ENCODE assay signal across 8 cellular contexts in genomic region chr17:44350733-44351226, GRCh38. TPM values are rescaled to one million over a fixed set of nuclear protein-coding genes. Genes with fewer than 3 reads are reported as not detected.
A peak's percentile ranks its signal among the peaks of the same experiment; 100 is the strongest.
DNase-seq lines count a peak whose midpoint lies in the region; ATAC-seq, FAIRE-seq and TF ChIP-seq lines count a peak whose summit lies in the region.

No MANE protein-coding gene starts in this region.

- H3K9me3 Mint-ChIP-seq in GM23338 = peaks cover 2% of the 10 kb centered on the region; the same call in 1 of the 3 replicates
- H3K9me3 Mint-ChIP-seq in activated T-helper 1 cell treated with anti-CD3 and anti-CD28 coated beads, Interleukin-12 subunit alpha, Interleukin-12 subunit beta, Interleukin-2, Interleukin-4 antibody, amounts not matched to agents 30 ng/mL and 10 ng/mL and 1 ng/mL, durations not matched to agents 14 hours and 24 hours and 36 hours = no peaks in the 10 kb centered on the region

- TF ChIP-seq CTCF in GM23338 (conservative IDR thresholded peaks at IDR 0.05; ENCODE audit: low read depth in 2 of 2) = peak; percentile 66 to 89
- peak; percentile 69 to 86 (median 74) for TF ChIP-seq CTCF in Peyer's patch (IDR thresholded peaks at IDR 0.05)
- peak; percentile 84 for TF ChIP-seq CTCF in foreskin keratinocyte (conservative IDR thresholded peaks at IDR 0.05)
- peak; percentile 28 to 56 (median 38) for TF ChIP-seq CTCF in ovary (IDR thresholded peaks at IDR 0.05)

- H3K4me1 ChIP-seq in GM23338 (ENCODE audit: insufficient read depth) (peaks cover 7% of the 10 kb centered on the region; the same call in 1 of the 2 replicates), Peyer's patch (peaks cover 0 to 15% (median 11%) of the 10 kb centered on the region in 4 donors), foreskin keratinocyte (peaks cover 5% of the 10 kb centered on the region), ovary (ENCODE audit: insufficient read depth) (peaks cover 4% of the 10 kb centered on the region)

- H3K4me3 ChIP-seq in GM23338 (no peak overlapping the region), Peyer's patch (no peak overlapping the region), ovary (no peak overlapping the region)

- no peak for TF ChIP-seq EP300 in ovary (IDR thresholded peaks at IDR 0.05)

- no peak overlapping the region for H3K27ac Mint-ChIP-seq in GM23338
- H3K27ac Mint-ChIP-seq in activated T-helper 1 cell treated with anti-CD3 and anti-CD28 coated beads, Interleukin-12 subunit alpha, Interleukin-12 subunit beta, Interleukin-2, Interleukin-4 antibody, amounts not matched to agents 30 ng/mL and 10 ng/mL and 1 ng/mL, durations not matched to agents 14 hours and 24 hours and 36 hours = no peak overlapping the region

- peak; percentile 68 for ATAC-seq in GM23338
- peak; percentile 45 for ATAC-seq in foreskin keratinocyte
- no peak for ATAC-seq in GM19395 (IDR thresholded peaks at IDR 0.05; ENCODE audit: unreplicated experiment)

- no peaks in the 10 kb centered on the region for H3K36me3 ChIP-seq in GM23338 (ENCODE audit: insufficient read depth)
- H3K36me3 ChIP-seq in Peyer's patch = peaks cover 0 to 46% (median 0%) of the 10 kb centered on the region in 3 donors
- no peaks in the 10 kb centered on the region for H3K36me3 ChIP-seq in ovary

- peaks cover 22% of the 10 kb centered on the region for H3K27me3 Mint-ChIP-seq in GM23338 (ENCODE audit: insufficient read depth, low read depth, poor library complexity)
- peaks cover 6% of the 10 kb centered on the region for H3K27me3 Mint-ChIP-seq in activated T-helper 1 cell treated with anti-CD3 and anti-CD28 coated beads, Interleukin-12 subunit alpha, Interleukin-12 subunit beta, Interleukin-2, Interleukin-4 antibody, amounts not matched to agents 30 ng/mL and 10 ng/mL and 1 ng/mL, durations not matched to agents 14 hours and 24 hours and 36 hours (ENCODE audit: insufficient read depth)

- 65 to 66% (median 65%) methylated on average over 6 of the region's 6 CpGs for WGBS in ovary, 3 donors

- intact Hi-C loops in activated T-helper 1 cell treated with anti-CD3 and anti-CD28 coated beads, Interleukin-12 subunit alpha, Interleukin-12 subunit beta, Interleukin-2, Interleukin-4 antibody, amounts not matched to agents 30 ng/mL and 10 ng/mL and 1 ng/mL, durations not matched to agents 14 hours and 24 hours and 36 hours (cut with micrococcal nuclease) = no loop called here
- intact Hi-C loops in ovary (cut with DNase I) = loop anchor here in 1 of 4 donors (10.0 kb wide), 1 partner anchor 146 kb away; no protein-coding TSS in a partner anchor

- H3K79me2 ChIP-seq in GM23338 (replicated peaks; ENCODE audit: insufficient read depth) = peaks cover 4% of the 10 kb centered on the region; the same call in 1 of the 2 replicates

- no peak overlapping the region for H3K4me3 Mint-ChIP-seq in GM23338
- no peak overlapping the region for H3K4me3 Mint-ChIP-seq in activated T-helper 1 cell treated with anti-CD3 and anti-CD28 coated beads, Interleukin-12 subunit alpha, Interleukin-12 subunit beta, Interleukin-2, Interleukin-4 antibody, amounts not matched to agents 30 ng/mL and 10 ng/mL and 1 ng/mL, durations not matched to agents 14 hours and 24 hours and 36 hours

- H3K27ac ChIP-seq in GM23338 (ENCODE audit: low read depth) = no peak overlapping the region
- H3K27ac ChIP-seq in Peyer's patch = no peak overlapping the region
- H3K27ac ChIP-seq in foreskin keratinocyte = no peak overlapping the region
- H3K27ac ChIP-seq in ovary = no peak overlapping the region

- peak; percentile 82 for DNase-seq in Ammon's horn (ENCODE audit: low spot score)
- DNase-seq in GM23338 (ENCODE audit: low spot score) = peak; percentile 85
- DNase-seq in Peyer's patch = peak; percentile 76 to 86 (median 78)
- peak; percentile 60 for DNase-seq in activated T-helper 1 cell treated with anti-CD3 and anti-CD28 coated beads, Interleukin-12 subunit alpha, Interleukin-12 subunit beta, Interleukin-2, Interleukin-4 antibody, amounts not matched to agents 30 ng/mL and 10 ng/mL and 1 ng/mL, durations not matched to agents 14 hours and 24 hours and 36 hours (ENCODE audit: low spot score)
- DNase-seq in foreskin keratinocyte = peak in 1 of 2 donors; percentile 22
- peak; percentile 46 to 74 (median 66) for DNase-seq in ovary
- DNase-seq in urothelium cell line (ENCODE audit: low spot score) = peak; percentile 82

- TF ChIP-seq POLR2A in Peyer's patch (IDR thresholded peaks at IDR 0.05) (no peak), ovary (IDR thresholded peaks at IDR 0.05) (no peak)

- H3K4me2 ChIP-seq in GM23338 = no peak overlapping the region

- H3K9me2 ChIP-seq in GM23338 (ENCODE audit: insufficient read depth) = no peaks in the 10 kb centered on the region

- H3K9me3 ChIP-seq in Peyer's patch = no peaks in the 10 kb centered on the region
- no peaks in the 10 kb centered on the region for H3K9me3 ChIP-seq in ovary

- H4K20me1 ChIP-seq in GM23338 (replicated peaks; ENCODE audit: insufficient read depth) = peaks cover 3% of the 10 kb centered on the region; the same call in 1 of the 2 replicates

- peaks cover 12% of the 10 kb centered on the region for H3K4me1 Mint-ChIP-seq in GM23338
- H3K4me1 Mint-ChIP-seq in activated T-helper 1 cell treated with anti-CD3 and anti-CD28 coated beads, Interleukin-12 subunit alpha, Interleukin-12 subunit beta, Interleukin-2, Interleukin-4 antibody, amounts not matched to agents 30 ng/mL and 10 ng/mL and 1 ng/mL, durations not matched to agents 14 hours and 24 hours and 36 hours (ENCODE audit: low read depth) = peaks cover 15% of the 10 kb centered on the region

- H3K27me3 ChIP-seq in GM23338 (ENCODE audit: insufficient read depth) (peaks cover 8% of the 10 kb centered on the region; the same call in 1 of the 2 replicates), Peyer's patch (no peaks in the 10 kb centered on the region), foreskin keratinocyte (peaks cover 9% of the 10 kb centered on the region), ovary (no peaks in the 10 kb centered on the region)

- peaks cover 10% of the 10 kb centered on the region; the same call in 1 of the 2 replicates for H3F3A ChIP-seq in GM23338 (replicated peaks; ENCODE audit: low read depth)

- peak; percentile 91 for FAIRE-seq in urothelium cell line (lab: Jason Lieb, UNC)

- H3K36me3 Mint-ChIP-seq in GM23338 (ENCODE audit: low read depth) = peaks cover 8% of the 10 kb centered on the region; the same call in 2 of the 3 replicates
- H3K36me3 Mint-ChIP-seq in activated T-helper 1 cell treated with anti-CD3 and anti-CD28 coated beads, Interleukin-12 subunit alpha, Interleukin-12 subunit beta, Interleukin-2, Interleukin-4 antibody, amounts not matched to agents 30 ng/mL and 10 ng/mL and 1 ng/mL, durations not matched to agents 14 hours and 24 hours and 36 hours (ENCODE audit: low read depth) = peaks cover 7% of the 10 kb centered on the region

- no peak overlapping the region for H2AFZ ChIP-seq in GM23338

RNA-seq across cellular contexts. Expression of gene GRN, which starts 5.7 kb away (rescaled TPM):
- 193 and 216 TPM in 2 replicates for total RNA-seq in GM23338 (2014; rRNA removed; shearing (Covaris generic))
- polyA plus RNA-seq in GM23338 (2016; fragmentation: Nextera tagmentation; extraction: Ambion mirVana) (101 and 122 TPM in 2 replicates), foreskin keratinocyte (290 and 301 TPM in 2 replicates), ovary (10 to 100 TPM; 70.6 to 86.5 TPM)
- total RNA-seq in Peyer's patch (100 to 1,000 TPM; 145 to 678 (median 492) TPM), foreskin keratinocyte (272 and 283 TPM in 2 replicates), ovary (100 to 1,000 TPM in 4 of 7 donors, 10 to 100 TPM in 3; 79.7 to 173 (median 112) TPM)
- total RNA-seq in activated T-helper 1 cell treated with anti-CD3 and anti-CD28 coated beads, Interleukin-12 subunit alpha, Interleukin-12 subunit beta, Interleukin-2, Interleukin-4 antibody, amounts not matched to agents 30 ng/mL and 10 ng/mL and 1 ng/mL, durations not matched to agents 14 hours and 24 hours and 36 hours = 32.7 and 42.9 TPM in 2 replicates

RNA-seq across cellular contexts. Expression of gene FAM171A2, which starts 12.9 kb away (rescaled TPM):
- total RNA-seq in GM23338 (2014; rRNA removed; shearing (Covaris generic)) = 26.6 and 35.4 TPM in 2 replicates
- polyA plus RNA-seq in GM23338 (2016; fragmentation: Nextera tagmentation; extraction: Ambion mirVana) = 3.9 and 4.1 TPM in 2 replicates
- 1 to 10 TPM in 1 of 4 donors, under 1 TPM in 2, not detected in 1; 0.27 to 5.0 (median 0.88) TPM for total RNA-seq in Peyer's patch
- total RNA-seq in activated T-helper 1 cell treated with anti-CD3 and anti-CD28 coated beads, Interleukin-12 subunit alpha, Interleukin-12 subunit beta, Interleukin-2, Interleukin-4 antibody, amounts not matched to agents 30 ng/mL and 10 ng/mL and 1 ng/mL, durations not matched to agents 14 hours and 24 hours and 36 hours = 0.10 and 0.29 TPM in 2 replicates
- total RNA-seq in foreskin keratinocyte = 1.4 and 1.6 TPM in 2 replicates
- polyA plus RNA-seq in foreskin keratinocyte = 0.98 and 1.3 TPM in 2 replicates
- 10 to 100 TPM in 6 of 7 donors, 1 to 10 TPM in 1; 8.5 to 23.7 (median 11.5) TPM for total RNA-seq in ovary
- 1 to 10 TPM in 1 of 2 donors, under 1 TPM in 1; 0.17 to 3.6 TPM for polyA plus RNA-seq in ovary

RNA-seq across cellular contexts. Expression of gene SLC25A39, which starts 26.2 kb away (rescaled TPM):
- 157 and 184 TPM in 2 replicates for total RNA-seq in GM23338 (2014; rRNA removed; shearing (Covaris generic))
- polyA plus RNA-seq in GM23338 (2016; fragmentation: Nextera tagmentation; extraction: Ambion mirVana) (202 and 215 TPM in 2 replicates), foreskin keratinocyte (249 and 257 TPM in 2 replicates), ovary (10 to 100 TPM; 15.9 to 46.1 TPM)
- total RNA-seq in Peyer's patch (100 to 1,000 TPM in 3 of 4 donors, 10 to 100 TPM in 1; 97.7 to 155 (median 129) TPM), foreskin keratinocyte (171 and 183 TPM in 2 replicates), ovary (100 to 1,000 TPM in 1 of 7 donors, 10 to 100 TPM in 6; 47.7 to 111 (median 64.0) TPM)
- total RNA-seq in activated T-helper 1 cell treated with anti-CD3 and anti-CD28 coated beads, Interleukin-12 subunit alpha, Interleukin-12 subunit beta, Interleukin-2, Interleukin-4 antibody, amounts not matched to agents 30 ng/mL and 10 ng/mL and 1 ng/mL, durations not matched to agents 14 hours and 24 hours and 36 hours = 169 and 180 TPM in 2 replicates

RNA-seq across cellular contexts. Expression of gene ITGA2B, which starts 38.7 kb away (rescaled TPM):
- 9.6 and 13.3 TPM in 2 replicates for total RNA-seq in GM23338 (2014; rRNA removed; shearing (Covaris generic))
- polyA plus RNA-seq in GM23338 (2016; fragmentation: Nextera tagmentation; extraction: Ambion mirVana) = 7.8 and 13.9 TPM in 2 replicates
- total RNA-seq in Peyer's patch = 1 to 10 TPM in 1 of 4 donors, not detected in 3; 2.5 TPM
- total RNA-seq in activated T-helper 1 cell treated with anti-CD3 and anti-CD28 coated beads, Interleukin-12 subunit alpha, Interleukin-12 subunit beta, Interleukin-2, Interleukin-4 antibody, amounts not matched to agents 30 ng/mL and 10 ng/mL and 1 ng/mL, durations not matched to agents 14 hours and 24 hours and 36 hours = 0.44 and 0.71 TPM in 2 replicates
- 0.25 and 0.37 TPM in 2 replicates for total RNA-seq in foreskin keratinocyte
- polyA plus RNA-seq in foreskin keratinocyte = 0.08 and 0.13 TPM in 2 replicates
- 1 to 10 TPM in 6 of 7 donors, under 1 TPM in 1; 0.60 to 5.2 (median 2.2) TPM for total RNA-seq in ovary
- polyA plus RNA-seq in ovary = 1 to 10 TPM in 1 of 2 donors, under 1 TPM in 1; 0.88 to 1.6 TPM

RNA-seq across cellular contexts. Expression of gene RUNDC3A, which starts 42.4 kb away (rescaled TPM):
- total RNA-seq in GM23338 (2014; rRNA removed; shearing (Covaris generic)) = 4.0 and 5.5 TPM in 2 replicates
- 3.7 and 6.3 TPM in 2 replicates for polyA plus RNA-seq in GM23338 (2016; fragmentation: Nextera tagmentation; extraction: Ambion mirVana)
- total RNA-seq in Peyer's patch = 10 to 100 TPM in 1 of 4 donors, 1 to 10 TPM in 2, under 1 TPM in 1; 0.88 to 14.9 (median 3.8) TPM
- total RNA-seq in activated T-helper 1 cell treated with anti-CD3 and anti-CD28 coated beads, Interleukin-12 subunit alpha, Interleukin-12 subunit beta, Interleukin-2, Interleukin-4 antibody, amounts not matched to agents 30 ng/mL and 10 ng/mL and 1 ng/mL, durations not matched to agents 14 hours and 24 hours and 36 hours = 0.13 and 0.22 TPM in 2 replicates
- 0.14 and 0.18 TPM in 2 replicates for total RNA-seq in foreskin keratinocyte
- polyA plus RNA-seq in foreskin keratinocyte = 0.26 and 0.52 TPM in 2 replicates
- 1 to 10 TPM in 3 of 7 donors, under 1 TPM in 4; 0.24 to 5.4 (median 0.69) TPM for total RNA-seq in ovary
- 1 to 10 TPM; 1.9 to 2.1 TPM for polyA plus RNA-seq in ovary
